ENCODE assay signal across 8 cellular contexts in genomic region chr5:80959768-80960442, GRCh38. TPM values are rescaled to one million over a fixed set of nuclear protein-coding genes. Genes with fewer than 3 reads are reported as not detected.
DNase-seq lines count a peak whose midpoint lies in the region; ATAC-seq and TF ChIP-seq lines count a peak whose summit lies in the region.

TSS of gene RASGRF2 (plus strand) at chr5:80960363. CDS start at chr5:80960739, 376 bp downstream.

- H3K9me1 ChIP-seq in IMR-90 (ENCODE audit: insufficient read depth, low read length), result peaks cover 7% of the 10 kb centered on the region

- peak within 1 kb of the TSS; percentile 93 for H3K23ac ChIP-seq in IMR-90 (ENCODE audit: low read depth, low read length)

- TF ChIP-seq POLR2A in IMR-90 (IDR thresholded peaks at IDR 0.05; ENCODE audit: low read depth, low read length) (no peak), right lobe of liver (IDR thresholded peaks at IDR 0.05) (no peak)

- peaks cover 4 to 28% of the 10 kb centered on the region in 2 experiments for H3K79me1 ChIP-seq in IMR-90 (ENCODE audit: low read depth in 1 of 2, low read length in 2 of 2)

- H2BK120ac ChIP-seq in IMR-90 (ENCODE audit: low read depth, low read length), result peak within 1 kb of the TSS; percentile 90

- H2BK15ac ChIP-seq in IMR-90 (ENCODE audit: low read depth, low read length), result peak within 1 kb of the TSS; percentile 43; the same call in 2 of the 3 replicates

- peak within 1 kb of the TSS; percentile 86 for H3K27ac ChIP-seq in IMR-90 (ENCODE audit: insufficient read depth, low read length)
- no peak within 1 kb of the TSS for H3K27ac ChIP-seq in right lobe of liver
- H3K27ac ChIP-seq in OCI-LY7 (ENCODE audit: low read depth, low read length, poor library complexity, severe bottlenecking), result no peak within 1 kb of the TSS

- H3K9me3 ChIP-seq in IMR-90 (ENCODE audit: control insufficient read depth, insufficient read depth, low read length) (no peaks in the 10 kb centered on the region), right lobe of liver (no peaks in the 10 kb centered on the region), OCI-LY7 (ENCODE audit: low read length) (no peaks in the 10 kb centered on the region)

- no peaks in the 10 kb centered on the region for H3K27me3 ChIP-seq in IMR-90 (ENCODE audit: control insufficient read depth, insufficient read depth, low read length)
- no peaks in the 10 kb centered on the region for H3K27me3 ChIP-seq in right lobe of liver

- BruUV-seq in IMR-90 (replicated peaks; lab: Mats Ljungman, UMichigan) (no TSS peak), OCI-LY7 (replicated peaks; lab: Mats Ljungman, UMichigan) (no TSS peak)

- H3K9me2 ChIP-seq in OCI-LY7 (ENCODE audit: insufficient read depth, low read length), result no peaks in the 10 kb centered on the region

- peak within 1 kb of the TSS; percentile 89 for H3K14ac ChIP-seq in IMR-90 (replicated peaks; ENCODE audit: low read depth, low read length)

- 0 out of 2 replicates have a peak, but pooled peaks have one; percentile 3 for TF ChIP-seq RAD21 in IMR-90 (IDR thresholded peaks at IDR 0.05; ENCODE audit: low read length)

- peak within 1 kb of the TSS; percentile 42 for H3K18ac ChIP-seq in IMR-90 (ENCODE audit: low read depth, low read length)

- H3K4me3 ChIP-seq in IMR-90 (ENCODE audit: insufficient read depth, low read depth, low read length) (peak within 1 kb of the TSS; percentile 86), right lobe of liver (peak within 1 kb of the TSS; percentile 37 to 48 (median 41)), OCI-LY7 (ENCODE audit: low read depth, low read length, poor library complexity, severe bottlenecking) (no peak within 1 kb of the TSS)

- no peaks in the 10 kb centered on the region for H4K20me1 ChIP-seq in IMR-90 (ENCODE audit: insufficient read depth, low read length)
- H4K20me1 ChIP-seq in OCI-LY7 (ENCODE audit: insufficient read depth, low read length), result no peaks in the 10 kb centered on the region

- H2BK5ac ChIP-seq in IMR-90 (ENCODE audit: low read depth, low read length, poor library complexity, severe bottlenecking), result peak within 1 kb of the TSS; percentile 69

- DNase-seq in IMR-90 (peak; percentile 44), dermis microvascular lymphatic vessel endothelial cell (ENCODE audit: low read depth in 2 of 2) (peak; percentile 64), right lobe of liver (peak; percentile 24 to 57 (median 57)), OCI-LY7 (ENCODE audit: low spot score) (no peak)
- DNase-seq in activated CD4-positive, alpha-beta T cell treated with anti-CD3 and anti-CD28 coated beads, Interleukin-2, amount 50 U/mL, for 1 hour, result peak; percentile 50
- DNase-seq in stimulated activated CD4-positive, alpha-beta T cell treated with anti-CD3 and anti-CD28 coated beads, Interleukin-4, amount 100 ng/mL, for 48 hours (ENCODE audit: low read depth in 2 of 2), result peak; percentile 35 to 42
- DNase-seq in NK-92 treated with Interleukin-12 subunit alpha and Interleukin-12 subunit beta, amount 100 ng/mL, for 24 hours (lab: John Stamatoyannopoulos, UW), result no peak

- intact Hi-C loops in IMR-90 (cut with micrococcal nuclease) (loop anchor here (1.0 to 10.0 kb wide), 6 partner anchors 107 to 335 kb away; no protein-coding TSS in a partner anchor), right lobe of liver (cut with DNase I) (no loop called here), OCI-LY7 (cut with micrococcal nuclease; ENCODE audit: unreplicated experiment) (no loop called here)

- H2BK20ac ChIP-seq in IMR-90 (ENCODE audit: low read depth, low read length), result peak within 1 kb of the TSS; percentile 54

- H3K9ac ChIP-seq in IMR-90 (ENCODE audit: low read depth, low read length), result peak within 1 kb of the TSS; percentile 84

- TF ChIP-seq CTCF in IMR-90 (conservative IDR thresholded peaks at IDR 0.05; ENCODE audit: low read depth, low read length) (no peak), right lobe of liver (IDR thresholded peaks at IDR 0.05) (no peak), OCI-LY7 (conservative IDR thresholded peaks at IDR 0.05; ENCODE audit: low read length) (no peak)

- H2AFZ ChIP-seq in IMR-90 (replicated peaks; ENCODE audit: low read length, poor library complexity) (peak within 1 kb of the TSS; percentile 96), OCI-LY7 (ENCODE audit: low read length) (no peak within 1 kb of the TSS)

- H4K8ac ChIP-seq in IMR-90 (ENCODE audit: low read depth in 2 of 2, low read length in 2 of 2), result peak within 1 kb of the TSS; percentile 46 to 67

- no peaks in the 10 kb centered on the region for H3K79me2 ChIP-seq in OCI-LY7 (ENCODE audit: insufficient read depth, low read depth, low read length)

- H2AK9ac ChIP-seq in IMR-90 (replicated peaks; ENCODE audit: low read depth, low read length, poor library complexity), result peak within 1 kb of the TSS; percentile 91

- H3K4ac ChIP-seq in IMR-90 (ENCODE audit: low read depth, low read length), result peak within 1 kb of the TSS; percentile 90

- POLR2A ChIA-PET in IMR-90 (lab: Charles Lee; ENCODE audit: unreplicated experiment) (no interaction called here), OCI-LY7 (lab: Charles Lee) (no interaction called here)

- H3K4me2 ChIP-seq in IMR-90 (ENCODE audit: low read depth, low read length) (peak within 1 kb of the TSS; percentile 94), OCI-LY7 (ENCODE audit: low read length) (no peak within 1 kb of the TSS)

- ATAC-seq in IMR-90 (ENCODE audit: low read depth), result peak; percentile 61
- ATAC-seq in right lobe of liver, result peak; percentile 61 to 76 (median 70)
- ATAC-seq in GM21390 (IDR thresholded peaks at IDR 0.05; ENCODE audit: unreplicated experiment), result no peak

- 19% methylated on average over 32 of the region's 66 CpGs; no CpG with 5 or more reads in 1 of the 2 experiments for WGBS in IMR-90 (ENCODE audit: extremely low coverage in 2 of 2, insufficient read length in 1 of 2), 2 experiments
- 18% methylated on average over 24 of the region's 66 CpGs for WGBS in right lobe of liver (ENCODE audit: insufficient coverage, low coverage, low lambda C conversion rate, missing lambda C conversion rate)

- H3K56ac ChIP-seq in IMR-90 (ENCODE audit: extremely low read depth, insufficient read depth, low read length), result peak within 1 kb of the TSS; percentile 95

- in situ Hi-C loops in IMR-90 (cut with MboI; ENCODE audit: low sequenced_read_pairs), result no loop called here

- H3K36me3 ChIP-seq in IMR-90 (ENCODE audit: control insufficient read depth, insufficient read depth, low read length), result no peaks in the 10 kb centered on the region
- H3K36me3 ChIP-seq in right lobe of liver, result no peaks in the 10 kb centered on the region
- H3K36me3 ChIP-seq in OCI-LY7 (ENCODE audit: insufficient read depth, low read length), result no peaks in the 10 kb centered on the region

- H2AK5ac ChIP-seq in IMR-90 (ENCODE audit: low read depth, low read length), result peak within 1 kb of the TSS; percentile 86; the same call in 1 of the 2 replicates

- CTCF ChIA-PET in IMR-90 (lab: Yijun Ruan, JAX) (interaction anchor here (2.9 kb wide), 1 partner anchor 148 kb away, joined by 15 read pairs; no protein-coding TSS in a partner anchor), OCI-LY7 (lab: Charles Lee; ENCODE audit: unreplicated experiment) (no interaction called here)

- peak within 1 kb of the TSS; percentile 81 for H4K91ac ChIP-seq in IMR-90 (ENCODE audit: insufficient read depth, low read depth, low read length)

- peaks cover 7% of the 10 kb centered on the region; the same call in 1 of the 2 replicates for H3K4me1 ChIP-seq in IMR-90 (ENCODE audit: control insufficient read depth, insufficient read depth, low read length)
- peaks cover 0 to 6% (median 0%) of the 10 kb centered on the region in 4 donors for H3K4me1 ChIP-seq in right lobe of liver
- H3K4me1 ChIP-seq in OCI-LY7 (ENCODE audit: insufficient read depth, low read length, poor library complexity, severe bottlenecking), result no peaks in the 10 kb centered on the region

- dilution Hi-C loops in IMR-90 (cut with HindIII; ENCODE audit: low sequenced_read_pairs, unreplicated experiment), result no loop called here

- peak within 1 kb of the TSS; percentile 28 for H4K5ac ChIP-seq in IMR-90 (ENCODE audit: low read depth, low read length)

TF ChIP-seq in IMR-90, 13 proteins besides CTCF, POLR2A, EP300 and RAD21:
- no peak for TF ChIP-seq MXI1 (IDR thresholded peaks at IDR 0.05; ENCODE audit: borderline replicate concordance, low read depth, low read length)
- TF ChIP-seq USF2 (IDR thresholded peaks at IDR 0.05; ENCODE audit: low read depth, low read length), result peak; percentile 67

RNA-seq across cellular contexts. Expression of gene RASGRF2, which starts in this region (rescaled TPM):
- total RNA-seq in IMR-90 (2012; rRNA removed) (5.0 and 5.3 TPM in 2 replicates), dermis microvascular lymphatic vessel endothelial cell (19.8 and 23.2 TPM in 2 replicates), right lobe of liver (under 1 TPM; 0.20 to 0.61 (median 0.36) TPM), OCI-LY7 (2022) (0.06 and 0.52 TPM in 2 replicates)
- 2.9 and 3.0 TPM in 2 replicates for polyA plus RNA-seq in IMR-90 (2012; rRNA removed)
- polyA plus RNA-seq in IMR-90 (2012; cell fraction: cytosol; rRNA removed), result 1.1 and 1.3 TPM in 2 replicates
- 2.3 and 7.5 TPM in 2 replicates for polyA plus RNA-seq in IMR-90 (2012; cell fraction: nucleus; rRNA removed; ENCODE audit: low replicate concordance)
- total RNA-seq in OCI-LY7 (2014; rRNA removed; shearing (Covaris generic)), result 0.10 and 0.13 TPM in 2 replicates

Comparison
In these comparisons a context has a peak if more than half of its experiments do, and no peak if none do; other contexts are left out.
1. Peak in DNase-seq, ATAC-seq and H3K4me3 ChIP-seq in right lobe of liver; RNA of the gene not detected or under 1 TPM.
2. DNase-seq: peak in IMR-90 (single experiment), activated CD4-positive, alpha-beta T cell treated with anti-CD3 and anti-CD28 coated beads, Interleukin-2, amount 50 U/mL, for 1 hour (single experiment), dermis microvascular lymphatic vessel endothelial cell (2 of 2) and stimulated activated CD4-positive, alpha-beta T cell treated with anti-CD3 and anti-CD28 coated beads, Interleukin-4, amount 100 ng/mL, for 48 hours (2 of 2); none in OCI-LY7 (single experiment) and NK-92 treated with Interleukin-12 subunit alpha and Interleukin-12 subunit beta, amount 100 ng/mL, for 24 hours (single experiment).